In genomic region chr11:19723572-19724342, GRCh38 we compare ENCODE assay signal across 8 cellular contexts. TPM values are rescaled to one million over a fixed set of nuclear protein-coding genes. Genes with fewer than 3 reads are reported as not detected.
DNase-seq lines count a peak whose midpoint lies in the region; ATAC-seq, FAIRE-seq and TF ChIP-seq lines count a peak whose summit lies in the region.
"Had no signal": no experiment of that assay in that cellular context is flagged by ENCODE, and none has a peak within 500 bp of the region (broad histone marks: within the 10 kb centered on the region; RNA-seq: fewer than 3 reads in every experiment).

No MANE protein-coding gene starts in this region.

- no peak overlapping the region for H3K4me3 Mint-ChIP-seq in activated naive CD8-positive, alpha-beta T cell treated with anti-CD3 and anti-CD28 coated beads, Interleukin-2, amount 50 U/mL, for 24 hours
- H3K4me3 Mint-ChIP-seq in progenitor cell of endocrine pancreas (ENCODE audit: low read depth): no peak overlapping the region

- H3K4me1 ChIP-seq in Panc1 (ENCODE audit: control insufficient read depth, insufficient read depth, low read length) (peaks cover 20% of the 10 kb centered on the region), kidney (ENCODE audit: control insufficient read depth in 1 of 2, insufficient read depth in 1 of 2, low read depth in 1 of 2, low read length in 2 of 2) (peaks cover 0 to 5% of the 10 kb centered on the region in 2 donors), thyroid gland (peaks cover 42 to 55% of the 10 kb centered on the region in 2 donors)

- H3K27ac ChIP-seq in Panc1 (ENCODE audit: low read length) (peak overlapping the region; percentile 21; the same call in 1 of the 2 replicates), kidney (ENCODE audit: low read depth in 2 of 2, low read length in 2 of 2) (no peak overlapping the region), thyroid gland (peak overlapping the region; percentile 93 to 98 (median 96))
- H3K27ac ChIP-seq: KMS-11 had no signal

- no peaks in the 10 kb centered on the region for H3K36me3 ChIP-seq in Panc1 (ENCODE audit: control insufficient read depth, insufficient read depth, low read length)
- H3K36me3 ChIP-seq in kidney (ENCODE audit: control insufficient read depth in 1 of 2, insufficient read depth in 2 of 2, low read length in 2 of 2): no peaks in the 10 kb centered on the region
- H3K36me3 ChIP-seq in thyroid gland: no peaks in the 10 kb centered on the region

- no peak for FAIRE-seq in kidney (lab: Jason Lieb, UNC)

- DNase-seq in Panc1 (ENCODE audit: low read depth, low spot score) (no peak), kidney (peak; percentile 72), thyroid gland (peak in 1 of 2 donors; percentile 46), HEK293T (ENCODE audit: extremely low spot score) (no peak), progenitor cell of endocrine pancreas (ENCODE audit: low spot score, unreplicated experiment) (no peak), NCI-H2227 treated with DMSO at 0.1 percent for 48 hours (lab: John Stamatoyannopoulos, UW) (no peak)
- peak; percentile 16 for DNase-seq in activated naive CD8-positive, alpha-beta T cell treated with anti-CD3 and anti-CD28 coated beads, Interleukin-2, amount 50 U/mL, for 24 hours

- CTCF ChIA-PET in Panc1 (lab: Charles Lee): no interaction called here
- CTCF ChIA-PET in HEK293T (lab: Yijun Ruan, JAX): no interaction called here

- no peak overlapping the region for H3K27ac Mint-ChIP-seq in activated naive CD8-positive, alpha-beta T cell treated with anti-CD3 and anti-CD28 coated beads, Interleukin-2, amount 50 U/mL, for 24 hours
- H3K27ac Mint-ChIP-seq in progenitor cell of endocrine pancreas: no peak overlapping the region

- ATAC-seq in Panc1: peak; percentile 62
- ATAC-seq in activated naive CD8-positive, alpha-beta T cell treated with anti-CD3 and anti-CD28 coated beads, Interleukin-2, amount 50 U/mL, for 24 hours: peak; percentile 82

- no peaks in the 10 kb centered on the region for H3K27me3 Mint-ChIP-seq in activated naive CD8-positive, alpha-beta T cell treated with anti-CD3 and anti-CD28 coated beads, Interleukin-2, amount 50 U/mL, for 24 hours
- peaks cover 17% of the 10 kb centered on the region for H3K27me3 Mint-ChIP-seq in progenitor cell of endocrine pancreas

- H3K4me3 ChIP-seq in Panc1 (ENCODE audit: low read depth in 2 of 2, low read length in 2 of 2): no peak overlapping the region
- H3K4me3 ChIP-seq in kidney (ENCODE audit: low read length in 2 of 2): no peak overlapping the region
- H3K4me3 ChIP-seq in thyroid gland (replicated peaks in 1 of 3): no peak overlapping the region

- no TSS peak for BruUV-seq in Panc1 (replicated peaks; lab: Mats Ljungman, UMichigan)

- no peak for TF ChIP-seq CTCF in Panc1 (IDR thresholded peaks at IDR 0.05)
- no peak for TF ChIP-seq CTCF in kidney (IDR thresholded peaks at IDR 0.05; ENCODE audit: borderline replicate concordance, extremely low read depth, insufficient read depth)
- no peak for TF ChIP-seq CTCF in thyroid gland (IDR thresholded peaks at IDR 0.05)
- TF ChIP-seq CTCF in progenitor cell of endocrine pancreas (IDR thresholded peaks at IDR 0.05; ENCODE audit: unreplicated experiment): no peak

- POLR2A ChIA-PET in Panc1 (lab: Charles Lee): interaction anchor here (0.8 kb wide), 1 partner anchor 10 kb away, joined by 4 read pairs; no protein-coding TSS in a partner anchor
- POLR2A ChIA-PET in HEK293T (lab: Yijun Ruan, JAX): interaction anchor here (1.1 to 1.7 kb wide), 2 partner anchors 11 to 12 kb away, joined by 3 read pairs; no protein-coding TSS in a partner anchor

- H3K36me3 Mint-ChIP-seq in activated naive CD8-positive, alpha-beta T cell treated with anti-CD3 and anti-CD28 coated beads, Interleukin-2, amount 50 U/mL, for 24 hours (ENCODE audit: low read depth): no peaks in the 10 kb centered on the region
- no peaks in the 10 kb centered on the region for H3K36me3 Mint-ChIP-seq in progenitor cell of endocrine pancreas (ENCODE audit: insufficient read depth)

- no peak for TF ChIP-seq POLR2A in thyroid gland (IDR thresholded peaks at IDR 0.05)

- intact Hi-C loops in Panc1 (cut with micrococcal nuclease; ENCODE audit: unreplicated experiment): no loop called here
- intact Hi-C loops in kidney (cut with DNase I): no loop called here
- intact Hi-C loops in thyroid gland (cut with DNase I): no loop called here

- H3K27me3 ChIP-seq in Panc1 (ENCODE audit: control insufficient read depth, insufficient read depth, low read length) (no peaks in the 10 kb centered on the region), thyroid gland (no peaks in the 10 kb centered on the region)

- 33 to 61% methylated on average over 5 of the region's 5 CpGs for WGBS in thyroid gland, 2 donors

- H3K9me3 ChIP-seq in Panc1 (ENCODE audit: control insufficient read depth, insufficient read depth, low read depth, low read length) (no peaks in the 10 kb centered on the region), kidney (ENCODE audit: control insufficient read depth in 1 of 2, low read length in 2 of 2) (no peaks in the 10 kb centered on the region), thyroid gland (no peaks in the 10 kb centered on the region)

- peaks cover 26% of the 10 kb centered on the region for H3K4me1 Mint-ChIP-seq in activated naive CD8-positive, alpha-beta T cell treated with anti-CD3 and anti-CD28 coated beads, Interleukin-2, amount 50 U/mL, for 24 hours
- peaks cover 2% of the 10 kb centered on the region for H3K4me1 Mint-ChIP-seq in progenitor cell of endocrine pancreas (ENCODE audit: low read depth)

- no peaks in the 10 kb centered on the region for H3K9me3 Mint-ChIP-seq in activated naive CD8-positive, alpha-beta T cell treated with anti-CD3 and anti-CD28 coated beads, Interleukin-2, amount 50 U/mL, for 24 hours
- no peaks in the 10 kb centered on the region for H3K9me3 Mint-ChIP-seq in progenitor cell of endocrine pancreas (ENCODE audit: low read depth)

- in situ Hi-C loops in Panc1 (cut with HindIII; ENCODE audit: low pct_unique_long_range_greater_than_20kb, low sequenced_read_pairs): no loop called here

- H3K9ac ChIP-seq in kidney (ENCODE audit: low read length in 2 of 2): no peak overlapping the region
- H3K9ac ChIP-seq: KMS-11 had no signal

TF ChIP-seq in HEK293T, 16 proteins besides CTCF, POLR2A, EP300 and RAD21:
- no peak for TF ChIP-seq NFRKB (IDR thresholded peaks at IDR 0.05)
- no peak for TF ChIP-seq FOXK2 (IDR thresholded peaks at IDR 0.05)
- TF ChIP-seq TARDBP (IDR thresholded peaks at IDR 0.05): no peak
- no peak for TF ChIP-seq ZNF384 (IDR thresholded peaks at IDR 0.05)

RNA-seq across cellular contexts. Expression of gene NAV2, which starts 11.1 kb away (rescaled TPM):
- 22.7 TPM for total RNA-seq in Panc1 (2021; ENCODE audit: unreplicated experiment)
- 5.9 TPM for polyA plus RNA-seq in Panc1 (2012; ENCODE audit: insufficient read length)
- total RNA-seq in kidney: 37.7 TPM
- 5.9 TPM for polyA plus RNA-seq in kidney (ENCODE audit: insufficient read depth, low read depth, low replicate concordance)
- total RNA-seq in thyroid gland: 10 to 100 TPM; 34.8 to 88.6 (median 54.5) TPM
- total RNA-seq in progenitor cell of endocrine pancreas: 88.3 and 101 TPM in 2 replicates

Comparison
In these comparisons a context has a peak if more than half of its experiments do, and no peak if none do; other contexts are left out.
1. DNase-seq: peak in activated naive CD8-positive, alpha-beta T cell treated with anti-CD3 and anti-CD28 coated beads, Interleukin-2, amount 50 U/mL, for 24 hours (single experiment) and kidney (single experiment); none in Panc1 (single experiment), HEK293T (single experiment), progenitor cell of endocrine pancreas (single experiment) and NCI-H2227 treated with DMSO at 0.1 percent for 48 hours (single experiment).
2. H3K27ac ChIP-seq: peak in Panc1 (single experiment) and thyroid gland (3 of 3); none in kidney (0 of 2).